ENCODE assay signal across 8 cellular contexts in genomic region chr20:21303872-21304586, GRCh38. TPM values are rescaled to one million over a fixed set of nuclear protein-coding genes. Genes with fewer than 3 reads are reported as not detected.
A peak's percentile ranks its signal among the peaks of the same experiment; 100 is the strongest.
DNase-seq lines count a peak whose midpoint lies in the region; ATAC-seq and TF ChIP-seq lines count a peak whose summit lies in the region.

No MANE protein-coding gene starts in this region.

- 1% methylated on average over 18 of the region's 18 CpGs for WGBS in lung, 2 donors
- 2% methylated on average over 18 of the region's 18 CpGs for WGBS in urinary bladder

- H4K20me1 ChIP-seq in KMS-11 (ENCODE audit: insufficient read depth), result 0 out of 2 replicates have a peak, but pooled peaks cover 4% of the 10 kb centered on the region

- DNase-seq in AG04449 (ENCODE audit: low read depth, low spot score), result no peak
- peak; percentile 42 to 43 for DNase-seq in cardiac fibroblast (ENCODE audit: low read depth in 2 of 2)
- DNase-seq in lung (ENCODE audit: low spot score), result no peak
- no peak for DNase-seq in hippocampal formation (lab: John Stamatoyannopoulos, UW)
- no peak for DNase-seq in effector CD8-positive, alpha-beta T cell (lab: John Stamatoyannopoulos, UW)

- H3K27me3 ChIP-seq in KMS-11 (ENCODE audit: insufficient read depth, low read depth), result no peaks in the 10 kb centered on the region
- no peaks in the 10 kb centered on the region for H3K27me3 ChIP-seq in lung (ENCODE audit: control insufficient read depth, insufficient read depth)

- H3K4me2 ChIP-seq in KMS-11, result peak overlapping the region; percentile 80

- CTCF ChIA-PET in AG04449 (lab: Yijun Ruan, JAX), result interaction anchor here (1.0 to 2.3 kb wide), 2 partner anchors 26 to 68 kb away, joined by 6 to 7 read pairs; no protein-coding TSS in a partner anchor

- peak overlapping the region; percentile 87; the same call in 1 of the 2 replicates for H3K27ac ChIP-seq in KMS-11
- H3K27ac ChIP-seq in lung (ENCODE audit: low read depth in 1 of 2, low read length in 1 of 2), result peak overlapping the region; percentile 94 to 99
- H3K27ac ChIP-seq in urinary bladder (ENCODE audit: low read depth), result peak overlapping the region; percentile 89

- peak overlapping the region; percentile 66; the same call in 1 of the 2 replicates for H2AFZ ChIP-seq in KMS-11 (ENCODE audit: low read depth)

- no peak for TF ChIP-seq CTCF in AG04449 (IDR thresholded peaks at IDR 0.05; ENCODE audit: insufficient read depth, low read length, missing control alignments)
- no peak for TF ChIP-seq CTCF in KMS-11 (conservative IDR thresholded peaks at IDR 0.05; ENCODE audit: low read depth, low read length)
- TF ChIP-seq CTCF in cardiac fibroblast (IDR thresholded peaks at IDR 0.05; ENCODE audit: low read depth, low read length), result no peak
- no peak for TF ChIP-seq CTCF in lung (IDR thresholded peaks at IDR 0.05; ENCODE audit: control extremely low read depth, extremely low read depth)

- H3K4me1 ChIP-seq in KMS-11 (ENCODE audit: low read depth, poor library complexity, severe bottlenecking) (peaks cover 6% of the 10 kb centered on the region), lung (ENCODE audit: control insufficient read depth in 2 of 2, insufficient read depth in 2 of 2, low read length in 2 of 2) (peaks cover 0 to 17% of the 10 kb centered on the region in 2 donors), urinary bladder (ENCODE audit: insufficient read depth) (peaks cover 2% of the 10 kb centered on the region)

- peak overlapping the region; percentile 76 for H3K4me3 ChIP-seq in AG04449 (ENCODE audit: low read depth, low read length)
- H3K4me3 ChIP-seq in KMS-11 (IDR thresholded peaks at IDR 0.05; ENCODE audit: insufficient read depth, low read depth, low read length), result no peak overlapping the region
- peak overlapping the region; percentile 72 to 82 for H3K4me3 ChIP-seq in cardiac fibroblast (replicated peaks in 1 of 2; ENCODE audit: low read depth in 2 of 2, low read length in 2 of 2)
- peak overlapping the region; percentile 89 for H3K4me3 ChIP-seq in lung
- peak overlapping the region; percentile 79 for H3K4me3 ChIP-seq in urinary bladder (ENCODE audit: low read depth, low read length)

- H3K36me3 ChIP-seq in KMS-11 (ENCODE audit: insufficient read depth) (no peaks in the 10 kb centered on the region), lung (ENCODE audit: control insufficient read depth in 2 of 2, insufficient read depth in 2 of 2, low read length in 2 of 2) (no peaks in the 10 kb centered on the region), urinary bladder (ENCODE audit: insufficient read depth) (peaks cover 2% of the 10 kb centered on the region)

- ATAC-seq in GM19351 (IDR thresholded peaks at IDR 0.05; ENCODE audit: unreplicated experiment), result peak; percentile 11
- no peak for ATAC-seq in lung (ENCODE audit: insufficient read depth, low FRiP score)

- H3K9ac ChIP-seq in KMS-11, result peak overlapping the region; percentile 92; the same call in 1 of the 2 replicates

- no peaks in the 10 kb centered on the region for H3K9me3 ChIP-seq in lung (ENCODE audit: control insufficient read depth in 2 of 2, insufficient read depth in 1 of 2, low read length in 1 of 2)

- peaks cover 29% of the 10 kb centered on the region for H3K79me2 ChIP-seq in KMS-11 (ENCODE audit: insufficient read depth, low read depth)

- POLR2A ChIA-PET in AG04449 (lab: Yijun Ruan, JAX), result interaction anchor here (1.2 kb wide), 1 partner anchor 179 kb away, joined by 4 read pairs; the partner anchor contains the start of gene KIZ

RNA-seq across cellular contexts. Expression of gene XRN2, which starts 0.9 kb away (rescaled TPM):
- total RNA-seq in lung (10 to 100 TPM; 50.5 to 62.2 TPM), urinary bladder (70.2 TPM)
- polyA plus RNA-seq in lung (10 to 100 TPM; 12.6 to 56.7 TPM), urinary bladder (44.2 TPM)

Comparison
In these comparisons a context has a peak if more than half of its experiments do, and no peak if none do; other contexts are left out.
1. DNase-seq: peak in cardiac fibroblast (2 of 2); none in AG04449 (single experiment), lung (single experiment), hippocampal formation (0 of 2) and effector CD8-positive, alpha-beta T cell (single experiment).
2. Peak in every context shown above with its lines, with median percentiles within 50 percentile points of each other: H3K27ac ChIP-seq.